8 cellular contexts compared by ENCODE assay signal in genomic region chr20:10611357-10611756, GRCh38.
DNase-seq lines count a peak whose midpoint lies in the region; ATAC-seq, FAIRE-seq and TF ChIP-seq lines count a peak whose summit lies in the region.

No MANE protein-coding gene starts in this region.

- H3K4me1 ChIP-seq in small intestine (ENCODE audit: control insufficient read depth in 2 of 2, insufficient read depth in 1 of 2, low read depth in 1 of 2, low read length in 1 of 2) = no peaks in the 10 kb centered on the region

- H3K27me3 ChIP-seq in GM06990 (replicated peaks; ENCODE audit: control insufficient read depth, insufficient read depth, low read length) (no peaks in the 10 kb centered on the region), small intestine (ENCODE audit: control insufficient read depth in 2 of 2, insufficient read depth in 2 of 2, low read length in 2 of 2) (no peaks in the 10 kb centered on the region)

- H3K4me3 ChIP-seq in GM06990 (replicated peaks; ENCODE audit: low read depth, low read length) (no peak overlapping the region), fibroblast of pulmonary artery (replicated peaks; ENCODE audit: low read depth, low read length) (no peak overlapping the region), small intestine (ENCODE audit: low read depth in 1 of 2, low read length in 2 of 2) (no peak overlapping the region)

- no peaks in the 10 kb centered on the region for H3K36me3 ChIP-seq in GM06990 (ENCODE audit: control insufficient read depth, insufficient read depth, low read length)
- H3K36me3 ChIP-seq in small intestine (ENCODE audit: control insufficient read depth in 2 of 2, insufficient read depth in 2 of 2, low read length in 2 of 2) = no peaks in the 10 kb centered on the region

- 63 to 90% (median 89%) methylated on average over 1 of the region's 1 CpG for WGBS in small intestine, 3 donors

- no peaks in the 10 kb centered on the region for H3K9me3 ChIP-seq in small intestine (ENCODE audit: control insufficient read depth, low read depth)

- peak; percentile 54 for ATAC-seq in GM21717 (IDR thresholded peaks at IDR 0.05; ENCODE audit: unreplicated experiment)

- FAIRE-seq in small intestine (lab: Jason Lieb, UNC) = no peak

- DNase-seq in GM06990 (ENCODE audit: extremely low read depth, insufficient read length) = no peak
- peak; percentile 30 for DNase-seq in NCI-H748 treated with DMSO at 0.1 percent for 48 hours (lab: John Stamatoyannopoulos, UW)
- peak; percentile 65 for DNase-seq in fibroblast of pulmonary artery (ENCODE audit: low read depth)
- peak; percentile 11 for DNase-seq in small intestine
- no peak for DNase-seq in activated naive CD4-positive, alpha-beta T cell treated with Interleukin-2 at 50 U/mL for 16 hours
- DNase-seq in stimulated activated naive CD4-positive, alpha-beta T cell (lab: John Stamatoyannopoulos, UW) = no peak
- no peak for DNase-seq in middle frontal gyrus (ENCODE audit: extremely low spot score, low spot score)

- no peak overlapping the region for H3K27ac ChIP-seq in small intestine (ENCODE audit: low read depth in 1 of 2, low read length in 1 of 2)

- TF ChIP-seq CTCF in GM06990 (IDR thresholded peaks at IDR 0.05; ENCODE audit: insufficient read depth, low read length, poor library complexity, severe bottlenecking) = peak; percentile 63
- peak; percentile 54 for TF ChIP-seq CTCF in fibroblast of pulmonary artery (IDR thresholded peaks at IDR 0.05; ENCODE audit: low read length, missing control alignments)

Comparison
In these comparisons a context has a peak if more than half of its experiments do, and no peak if none do; other contexts are left out.
1. DNase-seq: peak in NCI-H748 treated with DMSO at 0.1 percent for 48 hours (single experiment), fibroblast of pulmonary artery (single experiment) and small intestine (single experiment); none in GM06990 (single experiment), activated naive CD4-positive, alpha-beta T cell treated with Interleukin-2 at 50 U/mL for 16 hours (single experiment), stimulated activated naive CD4-positive, alpha-beta T cell (0 of 6) and middle frontal gyrus (single experiment).